8 cellular contexts compared by ENCODE assay signal in the genomic region with DNA sequence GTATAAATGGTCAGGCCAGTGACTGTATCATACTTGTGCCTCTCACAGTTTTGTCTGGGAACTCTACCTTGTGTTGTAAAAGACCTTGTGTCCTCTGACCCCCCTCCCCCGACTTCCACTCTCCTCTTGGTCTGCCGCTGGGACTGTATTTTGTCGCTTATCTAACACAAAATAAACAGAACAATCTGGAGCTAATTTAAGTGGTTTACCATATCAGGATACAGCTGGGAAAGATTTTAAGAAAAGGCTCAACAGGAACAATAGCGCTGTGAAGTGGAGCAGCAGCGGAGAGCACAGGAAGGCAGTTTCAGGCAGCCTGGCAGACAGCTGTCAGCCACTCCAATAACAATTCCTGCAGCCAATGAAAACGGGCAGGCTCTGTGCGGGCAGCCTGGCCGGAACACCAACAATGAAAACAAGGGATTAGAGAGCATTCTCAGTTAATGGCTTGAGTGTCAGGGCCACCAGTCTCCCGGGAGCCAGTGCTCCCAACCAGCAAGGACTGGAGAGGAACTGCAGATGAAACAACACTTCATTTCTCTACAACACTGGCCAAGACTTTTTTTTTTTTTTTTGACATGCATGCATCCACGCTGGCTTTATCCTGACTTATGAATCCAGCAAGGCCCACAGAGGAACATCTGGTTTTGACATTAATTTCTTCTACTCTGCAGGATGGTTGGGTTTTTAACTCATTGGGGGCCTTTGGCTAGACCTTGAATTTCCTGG.
DNase-seq lines count a peak whose midpoint lies in the region; ATAC-seq and TF ChIP-seq lines count a peak whose summit lies in the region.

No MANE protein-coding gene starts in this region.

- H3K4me1 ChIP-seq in BLaER1: peaks cover 47% of the 10 kb centered on the region
- no peaks in the 10 kb centered on the region for H3K4me1 ChIP-seq in foreskin keratinocyte

- no peaks in the 10 kb centered on the region for H3K4me1 Mint-ChIP-seq in activated T-helper 17 cell treated with anti-CD3 and anti-CD28 coated beads, Interleukin-2, amount 50 U/mL, for 72 hours

- no peaks in the 10 kb centered on the region for H3K9me3 ChIP-seq in BLaER1

- H3K36me3 Mint-ChIP-seq in activated T-helper 17 cell treated with anti-CD3 and anti-CD28 coated beads, Interleukin-2, amount 50 U/mL, for 72 hours (ENCODE audit: low read depth): peaks cover 4% of the 10 kb centered on the region

- peak overlapping the region; percentile 27; the same call in 1 of the 2 replicates for H3K4me3 ChIP-seq in BLaER1

- ATAC-seq in activated T-helper 17 cell treated with anti-CD3 and anti-CD28 coated beads, Interleukin-2, amount 50 U/mL, for 72 hours (replicated peaks): no peak
- no peak for ATAC-seq in foreskin keratinocyte

- no peaks in the 10 kb centered on the region for H4K20me1 ChIP-seq in BLaER1

- no peak overlapping the region for H3K4me3 Mint-ChIP-seq in activated T-helper 17 cell treated with anti-CD3 and anti-CD28 coated beads, Interleukin-2, amount 50 U/mL, for 72 hours

- peak; percentile 75 for DNase-seq in NCI-H146 (lab: John Stamatoyannopoulos, UW)
- DNase-seq in astrocyte of the hippocampus (ENCODE audit: low read depth, low spot score): peak; percentile 85
- DNase-seq in iPS-NIHi7 (ENCODE audit: extremely low spot score): peak; percentile 66
- peak in 32 of 49 donors; percentile 3 to 70 (median 27) for DNase-seq in substantia nigra (lab: John Stamatoyannopoulos, UW)
- DNase-seq in middle frontal gyrus (ENCODE audit: extremely low spot score, low spot score): no peak
- no peak for DNase-seq in foreskin keratinocyte

- TF ChIP-seq CTCF in foreskin keratinocyte (conservative IDR thresholded peaks at IDR 0.05): no peak

- peak overlapping the region; percentile 69 for H3K27ac ChIP-seq in BLaER1
- H3K27ac ChIP-seq in substantia nigra (ENCODE audit: low read depth, low read length, poor library complexity, severe bottlenecking): no peak overlapping the region
- H3K27ac ChIP-seq in foreskin keratinocyte: no peak overlapping the region

- H3K27ac Mint-ChIP-seq in activated T-helper 17 cell treated with anti-CD3 and anti-CD28 coated beads, Interleukin-2, amount 50 U/mL, for 72 hours: no peak overlapping the region

- H3K4me2 ChIP-seq in BLaER1: peak overlapping the region; percentile 83

- H3K36me3 ChIP-seq in BLaER1: no peaks in the 10 kb centered on the region

- H3K27me3 ChIP-seq in BLaER1: no peaks in the 10 kb centered on the region
- no peaks in the 10 kb centered on the region for H3K27me3 ChIP-seq in foreskin keratinocyte

- no peaks in the 10 kb centered on the region for H3K27me3 Mint-ChIP-seq in activated T-helper 17 cell treated with anti-CD3 and anti-CD28 coated beads, Interleukin-2, amount 50 U/mL, for 72 hours

- H3K9me3 Mint-ChIP-seq in activated T-helper 17 cell treated with anti-CD3 and anti-CD28 coated beads, Interleukin-2, amount 50 U/mL, for 72 hours: no peaks in the 10 kb centered on the region

- peak overlapping the region; percentile 56 for H3K9ac ChIP-seq in BLaER1

Comparison
In these comparisons a context has a peak if more than half of its experiments do, and no peak if none do; other contexts are left out.
1. DNase-seq: peak in NCI-H146 (single experiment), astrocyte of the hippocampus (single experiment), iPS-NIHi7 (single experiment) and substantia nigra (32 of 49); none in middle frontal gyrus (single experiment) and foreskin keratinocyte (0 of 2).